23 cellular contexts compared by ENCODE assay signal in the genomic region with DNA sequence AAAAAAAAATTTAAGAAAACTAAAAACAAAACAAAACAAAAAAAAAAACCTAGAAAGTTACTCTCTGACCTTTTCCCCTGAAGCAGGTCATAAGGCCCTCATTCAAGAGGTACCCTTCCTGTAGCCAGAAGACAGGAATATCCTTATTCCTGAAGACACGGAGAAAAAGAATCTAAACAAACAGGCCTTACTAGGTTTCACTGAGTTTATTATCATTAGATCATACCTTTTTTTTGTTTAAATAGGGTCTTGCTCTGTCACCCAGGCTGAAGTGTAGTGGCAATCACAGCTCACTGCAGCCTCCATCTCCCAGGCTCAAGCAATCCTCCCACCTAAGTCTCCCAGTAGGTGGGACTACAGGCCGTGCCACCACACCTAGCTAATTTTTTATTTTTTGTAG.
"Had no signal": no experiment of that assay in that cellular context is flagged by ENCODE, and none has a peak within 500 bp of the region (broad histone marks: within the 10 kb centered on the region; RNA-seq: fewer than 3 reads in every experiment).

No MANE protein-coding gene starts in this region.

- H3K4me2 ChIP-seq: neural progenitor cell had no signal

- H3K9ac ChIP-seq: neural progenitor cell, parathyroid adenoma had no signal

- H3K4me3 ChIP-seq: neural progenitor cell, ovary, psoas muscle, right lobe of liver, sigmoid colon, stomach, thoracic aorta, thyroid gland, tibial nerve, vagina had no signal

- H3K27me3 ChIP-seq: neural progenitor cell, ovary, right lobe of liver, sigmoid colon, stomach, thyroid gland, vagina had no signal

- H3K4me1 ChIP-seq: parathyroid adenoma, psoas muscle, right lobe of liver, sigmoid colon, stomach, thyroid gland, tibial nerve, vagina had no signal

- H3K9me3 ChIP-seq: ovary, right lobe of liver, stomach, thoracic aorta, thyroid gland, vagina had no signal

- ATAC-seq: naive thymus-derived CD4-positive, alpha-beta T cell; natural killer cell; psoas muscle; right cardiac atrium; right lobe of liver; stimulated activated effector memory CD8-positive, alpha-beta T cell treated with anti-CD3 and anti-CD28 coated beads, Interleukin-12 subunit alpha, Interleukin-12 subunit beta, amount 100 ng/mL, for 72 hours; stimulated activated naive B cell treated with anti-CD40 and anti-IgM and Interleukin-4, amounts not matched to agents 10 μg/mL and 1 μg/mL and 100 μg/mL, for 72 hours had no signal

- H3K79me2 ChIP-seq: parathyroid adenoma had no signal

- H3K36me3 ChIP-seq: neural progenitor cell, ovary, right lobe of liver, sigmoid colon, stomach, thoracic aorta, thyroid gland, tibial nerve, vagina had no signal

- H3K27ac ChIP-seq: neural progenitor cell, ovary, parathyroid adenoma, psoas muscle, right lobe of liver, sigmoid colon, stomach, thoracic aorta, thyroid gland, tibial nerve, vagina had no signal

- DNase-seq: naive thymus-derived CD4-positive, alpha-beta T cell; natural killer cell; occipital lobe; ovary; psoas muscle; right cardiac atrium; right lobe of liver; sigmoid colon; small intestine; stimulated activated CD4-positive, alpha-beta T cell treated with anti-CD3 and anti-CD28 coated beads, Interleukin-15, amount 100 ng/mL, for 24 hours; stimulated activated CD4-positive, alpha-beta T cell treated with anti-CD3 and anti-CD28 coated beads, Interleukin-2, amount 100 ng/mL, for 24 hours; stimulated activated CD4-positive, alpha-beta T cell treated with anti-CD3 and anti-CD28 coated beads, Interleukin-2, amount 100 ng/mL, for 48 hours; stimulated activated CD4-positive, alpha-beta T cell treated with anti-CD3 and anti-CD28 coated beads, Interleukin-4, amount 100 ng/mL, for 24 hours; stimulated activated naive B cell treated with anti-CD40 and anti-IgM and Interleukin-4, amounts not matched to agents 10 μg/mL and 1 μg/mL and 100 μg/mL, for 72 hours; stimulated activated naive CD4-positive, alpha-beta T cell treated with Interleukin-2 at 50 U/mL for 16 hours; stomach; thyroid gland had no signal

- H2AFZ ChIP-seq: neural progenitor cell, parathyroid adenoma had no signal
